Comparison of ENCODE assay signal across 10 cellular contexts in the genomic region with DNA sequence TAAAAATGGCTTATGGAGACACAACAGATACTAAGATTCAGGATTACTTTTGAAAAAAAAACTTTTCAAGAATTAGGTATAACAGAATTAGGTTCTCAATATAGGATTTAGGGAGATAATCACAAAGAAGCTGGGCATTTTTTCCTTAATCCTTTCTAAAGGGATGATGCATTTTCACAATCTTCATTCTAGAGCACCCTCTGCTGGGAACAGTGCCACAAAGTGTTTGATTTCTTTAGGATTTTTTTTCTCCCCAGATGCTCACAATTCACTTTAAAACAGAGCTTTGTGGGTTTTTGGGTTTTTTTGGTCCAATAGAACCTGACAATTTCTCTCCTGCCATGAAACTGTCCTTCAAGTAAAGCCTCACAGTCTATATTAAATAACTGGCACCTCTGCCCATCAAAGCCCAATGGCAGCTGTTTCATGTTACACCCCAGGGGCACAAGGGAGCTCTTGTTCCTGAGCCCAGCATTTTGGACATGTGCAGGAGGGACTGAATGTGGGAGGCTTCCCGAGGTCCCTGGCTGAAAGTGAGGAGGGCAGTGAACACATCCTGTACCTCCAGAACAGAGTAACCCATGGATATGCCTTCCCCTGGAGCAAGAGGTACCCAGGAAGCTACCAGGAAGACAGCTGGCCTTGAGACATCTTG. TPM values are rescaled to one million over a fixed set of nuclear protein-coding genes. Genes with fewer than 3 reads are reported as not detected.
DNase-seq lines count a peak whose midpoint lies in the region; ATAC-seq and TF ChIP-seq lines count a peak whose summit lies in the region.
"Had no signal": no experiment of that assay in that cellular context is flagged by ENCODE, and none has a peak within 500 bp of the region (broad histone marks: within the 10 kb centered on the region; RNA-seq: fewer than 3 reads in every experiment).

No MANE protein-coding gene starts in this region.

- H3K27me3 Mint-ChIP-seq in activated CD4-positive, alpha-beta memory T cell treated with anti-CD3 and anti-CD28 coated beads for 36 hours = no peaks in the 10 kb centered on the region

- H3K4me1 Mint-ChIP-seq in activated CD4-positive, alpha-beta memory T cell treated with anti-CD3 and anti-CD28 coated beads for 36 hours (ENCODE audit: low read depth) = peaks cover 22% of the 10 kb centered on the region

- DNase-seq in NCI-H748 (lab: John Stamatoyannopoulos, UW; ENCODE audit: unreplicated experiment) = peak; percentile 38
- DNase-seq in NCI-H748 treated with DMSO at 0.1 percent for 48 hours (lab: John Stamatoyannopoulos, UW) = no peak
- DNase-seq in Panc1 (ENCODE audit: low read depth, low spot score) = no peak
- peak; percentile 79 for DNase-seq in fibroblast of peridontal ligament (ENCODE audit: extremely low read depth)
- DNase-seq in activated CD4-positive, alpha-beta memory T cell treated with anti-CD3 and anti-CD28 coated beads for 36 hours = no peak
- DNase-seq in LoVo (ENCODE audit: low spot score) = no peak
- DNase-seq: CD8-positive, alpha-beta memory T cell; NCI-H2081 treated with DMSO at 0.1 percent for 48 hours had no signal

- no peaks in the 10 kb centered on the region for H3K9me3 ChIP-seq in Panc1 (ENCODE audit: control insufficient read depth, insufficient read depth, low read depth, low read length)

- no peaks in the 10 kb centered on the region for H3K4me1 ChIP-seq in Panc1 (ENCODE audit: control insufficient read depth, insufficient read depth, low read length)

- ATAC-seq in Panc1 (no peak), HG02571 (IDR thresholded peaks at IDR 0.05; ENCODE audit: unreplicated experiment) (no peak)

- POLR2A ChIA-PET in Panc1 (lab: Charles Lee) = no interaction called here
- POLR2A ChIA-PET in activated CD4-positive, alpha-beta memory T cell treated with anti-CD3 and anti-CD28 coated beads for 36 hours (lab: Charles Lee) = interaction anchor here (0.7 to 1.2 kb wide), 2 partner anchors 39 to 127 kb away, joined by 3 to 4 read pairs; partner anchors contain the start of gene PREP

- in situ Hi-C loops in Panc1 (cut with HindIII; ENCODE audit: low pct_unique_long_range_greater_than_20kb, low sequenced_read_pairs) = no loop called here

- CTCF ChIA-PET in Panc1 (lab: Charles Lee) = interaction anchor here (0.5 to 0.7 kb wide), 3 partner anchors 18 to 242 kb away, joined by 3 to 6 read pairs (median 4); no protein-coding TSS in a partner anchor
- CTCF ChIA-PET in activated CD4-positive, alpha-beta memory T cell treated with anti-CD3 and anti-CD28 coated beads for 36 hours (lab: Charles Lee) = interaction anchor here (1.8 kb wide), 1 partner anchor 276 kb away, joined by 10 read pairs; no protein-coding TSS in a partner anchor

- H3K27ac Mint-ChIP-seq in activated CD4-positive, alpha-beta memory T cell treated with anti-CD3 and anti-CD28 coated beads for 36 hours = no peak overlapping the region

- H3K4me3 Mint-ChIP-seq in activated CD4-positive, alpha-beta memory T cell treated with anti-CD3 and anti-CD28 coated beads for 36 hours = no peak overlapping the region

- H3K4me3 ChIP-seq in Panc1 (ENCODE audit: low read depth in 2 of 2, low read length in 2 of 2) = no peak overlapping the region

- no peaks in the 10 kb centered on the region for H3K27me3 ChIP-seq in Panc1 (ENCODE audit: control insufficient read depth, insufficient read depth, low read length)

- H3K27ac ChIP-seq in Panc1 (ENCODE audit: low read length) (no peak overlapping the region), temporal lobe (ENCODE audit: low read depth, low read length) (peak overlapping the region; percentile 62)

- no peaks in the 10 kb centered on the region for H3K9me3 Mint-ChIP-seq in activated CD4-positive, alpha-beta memory T cell treated with anti-CD3 and anti-CD28 coated beads for 36 hours
- H3K9me3 Mint-ChIP-seq: CD8-positive, alpha-beta memory T cell had no signal

- BruUV-seq in Panc1 (replicated peaks; lab: Mats Ljungman, UMichigan) = no TSS peak

- intact Hi-C loops in Panc1 (cut with micrococcal nuclease; ENCODE audit: unreplicated experiment) = loop anchor here (2.0 kb wide), 1 partner anchor 276 kb away; no protein-coding TSS in a partner anchor
- intact Hi-C loops in activated CD4-positive, alpha-beta memory T cell treated with anti-CD3 and anti-CD28 coated beads for 36 hours (cut with micrococcal nuclease) = loop anchor here (1.0 kb wide), 1 partner anchor 276 kb away; no protein-coding TSS in a partner anchor

- H3K36me3 ChIP-seq in Panc1 (ENCODE audit: control insufficient read depth, insufficient read depth, low read length) = peaks cover 4% of the 10 kb centered on the region

- peaks cover 51% of the 10 kb centered on the region for H3K36me3 Mint-ChIP-seq in activated CD4-positive, alpha-beta memory T cell treated with anti-CD3 and anti-CD28 coated beads for 36 hours

- peak; percentile 58; the same call in 1 of the 2 replicates for TF ChIP-seq CTCF in Panc1 (IDR thresholded peaks at IDR 0.05)

RNA-seq across cellular contexts. Expression of gene PREP, which starts 39.7 kb away (rescaled TPM):
- 50.4 TPM for total RNA-seq in Panc1 (2021; ENCODE audit: unreplicated experiment)
- polyA plus RNA-seq in Panc1 (2012; ENCODE audit: insufficient read length) = 37.8 TPM
- total RNA-seq in temporal lobe = 41.6 TPM
- 10 to 100 TPM; 42.7 to 45.7 TPM for total RNA-seq in activated CD4-positive, alpha-beta memory T cell treated with anti-CD3 and anti-CD28 coated beads for 36 hours

Comparison
In these comparisons a context has a peak if more than half of its experiments do, and no peak if none do; other contexts are left out.
1. DNase-seq: peak in NCI-H748 (single experiment) and fibroblast of peridontal ligament (single experiment); none in NCI-H748 treated with DMSO at 0.1 percent for 48 hours (single experiment), Panc1 (single experiment), activated CD4-positive, alpha-beta memory T cell treated with anti-CD3 and anti-CD28 coated beads for 36 hours (single experiment) and LoVo (single experiment).